1 cellular context compared by ENCODE assay signal in genomic region chr10:62618576-62619408, GRCh38.
TF ChIP-seq lines count a peak whose summit lies in the region.

No MANE protein-coding gene starts in this region.

TF ChIP-seq in HepG2, 621 proteins besides CTCF, POLR2A, EP300 and RAD21 (continued from another document):
- no peak for TF ChIP-seq POGK (CRISPR knock-in tag; conservative IDR thresholded peaks at IDR 0.05)
- TF ChIP-seq ZNF12 (CRISPR knock-in tag; IDR thresholded peaks at IDR 0.05), result no peak
- no peak for TF ChIP-seq KLF9 (CRISPR knock-in tag; IDR thresholded peaks at IDR 0.05; ENCODE audit: low read depth)
